In the genomic region with DNA sequence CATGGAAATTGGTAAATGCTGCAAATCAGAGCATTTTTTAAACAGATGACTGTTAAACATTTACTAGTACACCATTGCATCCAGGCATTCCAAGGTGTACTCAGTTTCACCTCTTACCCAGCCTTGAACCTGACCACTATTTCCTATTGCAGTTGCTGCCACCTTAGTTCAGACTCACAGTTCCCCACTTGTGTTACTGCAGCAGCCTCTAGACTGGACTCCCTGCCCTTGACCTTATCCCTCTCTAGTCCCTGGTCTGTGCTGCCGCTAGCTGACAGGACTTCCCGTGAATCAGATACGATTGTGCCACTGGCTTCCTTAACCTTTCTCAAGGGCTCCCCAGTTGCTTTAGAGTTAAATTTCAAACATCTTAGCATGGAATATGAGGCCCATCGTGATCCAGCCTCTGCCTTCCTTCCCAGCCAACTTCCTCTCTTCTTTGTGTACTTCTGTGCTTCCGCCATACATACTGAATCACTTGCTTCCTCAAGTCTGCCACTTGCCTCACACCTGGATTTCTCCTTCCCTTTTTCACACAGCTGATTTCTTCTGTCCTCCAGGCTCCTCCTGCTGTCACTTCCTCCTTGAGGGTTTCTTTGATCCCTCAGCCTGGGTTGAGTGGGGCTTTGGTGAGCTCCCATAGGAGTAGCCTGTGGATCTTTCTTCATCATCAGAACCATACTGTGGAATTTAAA, we compare ENCODE assay signal across 1 cellular context.
TF ChIP-seq lines count a peak whose summit lies in the region.

No MANE protein-coding gene starts in this region.

TF ChIP-seq in GM23338, 12 proteins besides CTCF, POLR2A, EP300 and RAD21 (continued from another document):
- TF ChIP-seq CREB1 (CRISPR knock-in tag; IDR thresholded peaks at IDR 0.05; ENCODE audit: low read depth) = no peak
- TF ChIP-seq ZNF114 (CRISPR knock-in tag; IDR thresholded peaks at IDR 0.05) = no peak
- no peak for TF ChIP-seq EZH2 (IDR thresholded peaks at IDR 0.05; ENCODE audit: low read depth, unreplicated experiment)
